Comparison of ENCODE assay signal across 21 cellular contexts in genomic region chr22:34344702-34345101, GRCh38.
"Had no signal": no experiment of that assay in that cellular context is flagged by ENCODE, and none has a peak within 500 bp of the region (broad histone marks: within the 10 kb centered on the region; RNA-seq: fewer than 3 reads in every experiment).

No MANE protein-coding gene starts in this region.

- DNase-seq: activated CD4-positive, alpha-beta memory T cell treated with anti-CD3 and anti-CD28 coated beads for 36 hours; activated CD4-positive, alpha-beta T cell treated with anti-CD3 and anti-CD28 coated beads, Interleukin-2, amount 10 ng/mL, durations not matched to agents 7 days and 5 days; activated CD4-positive, CD25-positive, alpha-beta regulatory T cell; activated CD8-positive, alpha-beta memory T cell treated with anti-CD3 and anti-CD28 coated beads for 24 hours; activated gamma-delta T cell; activated naive CD4-positive, alpha-beta T cell treated with anti-CD3 and anti-CD28 coated beads for 36 hours; activated T-cell treated with anti-CD3 and anti-CD28 coated beads, Interleukin-2, amount 50 U/mL, for 4 hours; amygdala; KG1; NCI-H1048; NCI-H1930; NCI-H2171; NCI-H2227 treated with DMSO at 0.1 percent for 48 hours; NCI-H446 treated with DMSO at 0.1 percent for 48 hours; NCI-H524 treated with DMSO at 0.1 percent for 48 hours; T-helper 17 cell; T-helper 9 cell had no signal

- H3K27me3 ChIP-seq: SJSA1 had no signal

- FAIRE-seq: astrocyte, RCC 7860 had no signal

- H3K27ac ChIP-seq: SJSA1 had no signal

- H3K9me3 ChIP-seq: SJSA1 had no signal

- H3K4me1 ChIP-seq: SJSA1 had no signal

- H3K36me3 ChIP-seq: SJSA1 had no signal

- H3K4me3 ChIP-seq: SJSA1 had no signal

- ATAC-seq: activated T-cell treated with anti-CD3 and anti-CD28 coated beads, Interleukin-2, amount 50 U/mL, for 4 hours; activated T-helper 17 cell treated with anti-CD3 and anti-CD28 coated beads, Interleukin-2, amount 50 U/mL, for 72 hours; T-helper 17 cell had no signal
